1 cellular context compared by ENCODE assay signal in the genomic region with DNA sequence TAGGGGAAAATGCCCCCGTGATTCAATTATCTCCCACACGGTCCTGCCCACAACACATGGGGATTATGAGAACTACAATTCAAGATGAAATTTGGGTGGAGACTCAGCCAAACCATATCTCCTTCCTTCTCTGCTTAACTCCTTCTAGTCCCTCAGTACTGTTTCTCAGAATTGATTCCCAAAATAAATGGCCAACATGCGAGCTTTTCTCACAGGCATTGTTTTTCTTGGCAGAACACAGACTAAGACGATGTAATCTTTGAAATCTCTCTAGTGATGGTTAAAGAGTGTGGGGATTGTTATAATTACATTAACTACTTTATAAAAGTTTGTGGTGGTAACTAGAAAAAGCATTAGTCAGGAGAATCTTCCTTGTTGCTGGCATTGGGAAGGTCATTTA.
TF ChIP-seq lines count a peak whose summit lies in the region.

No MANE protein-coding gene starts in this region.

TF ChIP-seq in IMR-90, 13 proteins besides CTCF, POLR2A, EP300 and RAD21 (continued from another document):
- TF ChIP-seq CHD1 (IDR thresholded peaks at IDR 0.05; ENCODE audit: low read depth, low read length): no peak
- TF ChIP-seq SMC3 (IDR thresholded peaks at IDR 0.05; ENCODE audit: low read depth, low read length): no peak
